Comparison of ENCODE assay signal across 17 cellular contexts in genomic region chr16:30930160-30930571, GRCh38. TPM values are rescaled to one million over a fixed set of nuclear protein-coding genes. Genes with fewer than 3 reads are reported as not detected.
DNase-seq lines count a peak whose midpoint lies in the region; ATAC-seq, FAIRE-seq and TF ChIP-seq lines count a peak whose summit lies in the region.
"Had no signal": no experiment of that assay in that cellular context is flagged by ENCODE, and none has a peak within 500 bp of the region (broad histone marks: within the 10 kb centered on the region; RNA-seq: fewer than 3 reads in every experiment).

No MANE protein-coding gene starts in this region.

- in situ Hi-C loops in HepG2 (cut with HindIII; ENCODE audit: extremely low pct_ligation_motif_present, low pct_unique_long_range_greater_than_20kb): no loop called here

- no peaks in the 10 kb centered on the region for H3K79me2 ChIP-seq in HepG2 (ENCODE audit: insufficient read depth, low read length)

- ATAC-seq in Right ventricle myocardium inferior (no peak), left cardiac atrium (no peak), HepG2 (no peak), right lobe of liver (no peak), right cardiac atrium (no peak), HG03097 (IDR thresholded peaks at IDR 0.05; ENCODE audit: low FRiP score, unreplicated experiment) (no peak)

- no peak overlapping the region for H3K4me3 ChIP-seq in HepG2 (replicated peaks in 1 of 3; ENCODE audit: insufficient read depth in 1 of 3, low read depth in 2 of 3, low read length in 3 of 3)
- no peak overlapping the region for H3K4me3 ChIP-seq in right lobe of liver
- no peak overlapping the region for H3K4me3 ChIP-seq in right cardiac atrium (ENCODE audit: low read length)
- H3K4me3 ChIP-seq: HAP-1 had no signal

- H3K36me3 ChIP-seq in HepG2 (replicated peaks in 1 of 2; ENCODE audit: control insufficient read depth in 1 of 2, insufficient read depth in 2 of 2, low read length in 2 of 2) (peaks cover 11 to 25% of the 10 kb centered on the region in 2 experiments), right lobe of liver (no peaks in the 10 kb centered on the region)

- TF ChIP-seq RAD21 in HepG2 (CRISPR knock-in tag; IDR thresholded peaks at IDR 0.05): no peak

- H3K9me3 ChIP-seq in HepG2 (ENCODE audit: low read length) (no peaks in the 10 kb centered on the region), right lobe of liver (no peaks in the 10 kb centered on the region), right cardiac atrium (ENCODE audit: control insufficient read depth, low read length) (no peaks in the 10 kb centered on the region)
- H3K9me3 ChIP-seq: Caco-2, HAP-1 had no signal

- CTCF ChIA-PET in HepG2 (lab: Yijun Ruan, JAX; ENCODE audit: low intra/inter-chr PET ratio, low total read pairs): no interaction called here

- TF ChIP-seq EP300 in HepG2 (IDR thresholded peaks at IDR 0.05; ENCODE audit: low read depth in 2 of 2, low read length in 2 of 2) (no peak), HepG2 (CRISPR knock-in tag; IDR thresholded peaks at IDR 0.05; ENCODE audit: borderline replicate concordance) (no peak)

- no peak overlapping the region for H3K4me2 ChIP-seq in HepG2 (ENCODE audit: low read depth, low read length)

- H3K27me3 ChIP-seq in HepG2 (ENCODE audit: control insufficient read depth in 1 of 2, insufficient read depth in 2 of 2, low read length in 2 of 2) (no peaks in the 10 kb centered on the region), right lobe of liver (no peaks in the 10 kb centered on the region), right cardiac atrium (ENCODE audit: control insufficient read depth, insufficient read depth) (no peaks in the 10 kb centered on the region)

- H3K9ac ChIP-seq in HepG2 (ENCODE audit: insufficient read depth, low read depth, low read length): no peak overlapping the region

- no peak for FAIRE-seq in HepG2 (lab: Jason Lieb, UNC)
- FAIRE-seq: GM12892, GM19239, HTR-8/SVneo had no signal

- TF ChIP-seq POLR2A in HepG2 (IDR thresholded peaks at IDR 0.05; ENCODE audit: insufficient read depth in 1 of 2, low read depth in 2 of 2, low read length in 2 of 2): no peak
- TF ChIP-seq POLR2A in right lobe of liver (IDR thresholded peaks at IDR 0.05): no peak

- POLR2A ChIA-PET in HepG2 (lab: Yijun Ruan, JAX): no interaction called here

- no peak overlapping the region for H3K27ac ChIP-seq in HepG2 (ENCODE audit: extremely low read length, insufficient read depth, low read length)
- H3K27ac ChIP-seq in right lobe of liver: no peak overlapping the region
- H3K27ac ChIP-seq in right cardiac atrium (ENCODE audit: low read length): no peak overlapping the region
- H3K27ac ChIP-seq: 22Rv1 had no signal

- 98% methylated on average over 12 of the region's 35 CpGs for WGBS in HepG2 (ENCODE audit: low lambda C conversion rate)
- WGBS in right lobe of liver (ENCODE audit: insufficient coverage, low coverage, low lambda C conversion rate, missing lambda C conversion rate): no CpG with 5 or more reads among the region's 35 CpGs
- 91% methylated on average over 35 of the region's 35 CpGs for WGBS in right cardiac atrium

- intact Hi-C loops in Right ventricle myocardium inferior (cut with DNase I) (no loop called here), left cardiac atrium (cut with DNase I) (no loop called here), HepG2 (cut with micrococcal nuclease; ENCODE audit: unreplicated experiment) (no loop called here), right lobe of liver (cut with DNase I) (no loop called here), right cardiac atrium (cut with DNase I) (no loop called here)

- no peak overlapping the region for H2AFZ ChIP-seq in HepG2 (ENCODE audit: low read length)

- no peaks in the 10 kb centered on the region for H4K20me1 ChIP-seq in HepG2 (ENCODE audit: insufficient read depth, low read length)

- TF ChIP-seq CTCF in HepG2 (CRISPR knock-in tag; IDR thresholded peaks at IDR 0.05): no peak
- TF ChIP-seq CTCF in right lobe of liver (IDR thresholded peaks at IDR 0.05): no peak

- DNase-seq in Right ventricle myocardium inferior (ENCODE audit: missing footprints): peak; percentile 66
- DNase-seq in left cardiac atrium: no peak
- DNase-seq in HepG2 (ENCODE audit: low spot score): no peak
- no peak for DNase-seq in right lobe of liver
- peak in 2 of 3 donors; percentile 60 to 68 for DNase-seq in right cardiac atrium
- DNase-seq in inferior parietal cortex (ENCODE audit: extremely low spot score): no peak
- DNase-seq: Caco-2; CD8-positive, alpha-beta memory T cell; DND-41; GDM1; GOT3 had no signal

- no TSS peak for BruUV-seq in HepG2 (replicated peaks; lab: Mats Ljungman, UMichigan)

- H3K4me1 ChIP-seq in HepG2 (ENCODE audit: insufficient read depth, low read length) (peaks cover 7% of the 10 kb centered on the region; the same call in 1 of the 2 replicates), right lobe of liver (no peaks in the 10 kb centered on the region), right cardiac atrium (ENCODE audit: control insufficient read depth, insufficient read depth, low read length) (no peaks in the 10 kb centered on the region)
- H3K4me1 ChIP-seq: Caco-2, HAP-1 had no signal

RNA-seq across cellular contexts. Expression of gene FBXL19, which starts 6.8 kb away (rescaled TPM):
- total RNA-seq in Right ventricle myocardium inferior: 6.3 TPM
- total RNA-seq in left cardiac atrium: 10 to 100 TPM in 1 of 2 donors, 1 to 10 TPM in 1; 6.4 to 10.1 TPM
- 7.4 and 13.7 TPM in 2 replicates for total RNA-seq in HepG2 (2016; rRNA removed; fragmentation: Illumina TruSeq; extraction: Trizol)
- 0.88 and 1.0 TPM in 2 replicates for total RNA-seq in HepG2 (2016; cell fraction: cytosol; rRNA removed; fragmentation: Illumina TruSeq; extraction: Trizol; ENCODE audit: low read depth)
- 7.5 and 14.8 TPM in 2 replicates for total RNA-seq in HepG2 (2016; cell fraction: insoluble cytoplasmic fraction; rRNA removed; fragmentation: Illumina TruSeq; extraction: Trizol)
- total RNA-seq in HepG2 (2016; cell fraction: membrane; rRNA removed; fragmentation: Illumina TruSeq; extraction: Trizol): 3.5 and 3.7 TPM in 2 replicates
- total RNA-seq in HepG2 (2016; cell fraction: nucleus; rRNA removed; fragmentation: Illumina TruSeq; extraction: Trizol): 7.2 and 8.5 TPM in 2 replicates
- polyA plus RNA-seq in HepG2 (2011; rRNA removed): 6.0 and 10.1 TPM in 2 replicates
- 4.8 and 8.3 TPM in 2 replicates for polyA plus RNA-seq in HepG2 (2011; cell fraction: cytosol; rRNA removed)
- polyA plus RNA-seq in HepG2 (2011; cell fraction: nucleus; rRNA removed): 32.6 and 42.1 TPM in 2 replicates
- 6.0 and 7.5 TPM in 2 replicates for polyA plus RNA-seq in HepG2 (2012)
- polyA plus RNA-seq in HepG2 (2016; cell fraction: cytosol; fragmentation: Illumina TruSeq; extraction: Trizol; ENCODE audit: low read depth): 0.59 and 0.62 TPM in 2 replicates
- polyA plus RNA-seq in HepG2 (2016; cell fraction: insoluble cytoplasmic fraction; fragmentation: Illumina TruSeq; extraction: Trizol; ENCODE audit: low read depth): 8.3 and 8.7 TPM in 2 replicates
- polyA plus RNA-seq in HepG2 (2016; cell fraction: membrane; fragmentation: Illumina TruSeq; extraction: Trizol; ENCODE audit: low read depth): 2.0 and 2.5 TPM in 2 replicates
- polyA plus RNA-seq in HepG2 (2016; cell fraction: nucleus; fragmentation: Illumina TruSeq; extraction: Trizol; ENCODE audit: insufficient read depth, low read depth): 18.4 and 19.3 TPM in 2 replicates
- 9.2 and 19.5 TPM in 2 replicates for polyA minus RNA-seq in HepG2 (2011; rRNA and poly(A)+ RNA removed; ENCODE audit: low replicate concordance)
- 8.9 and 9.6 TPM in 2 replicates for polyA minus RNA-seq in HepG2 (2011; cell fraction: cytosol; rRNA and poly(A)+ RNA removed)
- 6.3 and 7.0 TPM in 2 replicates for polyA minus RNA-seq in HepG2 (2011; cell fraction: nucleus; rRNA and poly(A)+ RNA removed)
- 1 to 10 TPM; 2.8 to 8.0 (median 3.4) TPM for total RNA-seq in right lobe of liver
- total RNA-seq in right cardiac atrium: 1 to 10 TPM; 5.1 to 8.4 (median 6.6) TPM
- 8.3 TPM for polyA plus RNA-seq in right cardiac atrium

RNA-seq across cellular contexts. Expression of gene ORAI3, which starts 18.7 kb away (rescaled TPM):
- 11.4 TPM for total RNA-seq in Right ventricle myocardium inferior
- total RNA-seq in left cardiac atrium: 10 to 100 TPM in 1 of 2 donors, 1 to 10 TPM in 1; 8.8 to 14.2 TPM
- total RNA-seq in HepG2 (2016; rRNA removed; fragmentation: Illumina TruSeq; extraction: Trizol): 6.3 and 11.4 TPM in 2 replicates
- 3.1 and 3.3 TPM in 2 replicates for total RNA-seq in HepG2 (2016; cell fraction: cytosol; rRNA removed; fragmentation: Illumina TruSeq; extraction: Trizol; ENCODE audit: low read depth)
- total RNA-seq in HepG2 (2016; cell fraction: insoluble cytoplasmic fraction; rRNA removed; fragmentation: Illumina TruSeq; extraction: Trizol): 6.8 and 11.0 TPM in 2 replicates
- 6.6 and 6.9 TPM in 2 replicates for total RNA-seq in HepG2 (2016; cell fraction: membrane; rRNA removed; fragmentation: Illumina TruSeq; extraction: Trizol)
- total RNA-seq in HepG2 (2016; cell fraction: nucleus; rRNA removed; fragmentation: Illumina TruSeq; extraction: Trizol): 9.5 and 9.8 TPM in 2 replicates
- 32.0 and 41.3 TPM in 2 replicates for polyA plus RNA-seq in HepG2 (2011; rRNA removed)
- 40.6 and 43.1 TPM in 2 replicates for polyA plus RNA-seq in HepG2 (2011; cell fraction: cytosol; rRNA removed)
- 24.2 and 26.2 TPM in 2 replicates for polyA plus RNA-seq in HepG2 (2011; cell fraction: nucleus; rRNA removed)
- 8.4 and 8.8 TPM in 2 replicates for polyA plus RNA-seq in HepG2 (2012)
- 2.0 and 3.1 TPM in 2 replicates for polyA plus RNA-seq in HepG2 (2016; cell fraction: cytosol; fragmentation: Illumina TruSeq; extraction: Trizol; ENCODE audit: low read depth)
- polyA plus RNA-seq in HepG2 (2016; cell fraction: insoluble cytoplasmic fraction; fragmentation: Illumina TruSeq; extraction: Trizol; ENCODE audit: low read depth): 6.2 and 7.6 TPM in 2 replicates
- polyA plus RNA-seq in HepG2 (2016; cell fraction: membrane; fragmentation: Illumina TruSeq; extraction: Trizol; ENCODE audit: low read depth): 4.8 and 5.1 TPM in 2 replicates
- polyA plus RNA-seq in HepG2 (2016; cell fraction: nucleus; fragmentation: Illumina TruSeq; extraction: Trizol; ENCODE audit: insufficient read depth, low read depth): 14.8 and 15.7 TPM in 2 replicates
- polyA minus RNA-seq in HepG2 (2011; rRNA and poly(A)+ RNA removed; ENCODE audit: low replicate concordance): 9.3 and 112 TPM in 2 replicates
- 19.9 and 21.3 TPM in 2 replicates for polyA minus RNA-seq in HepG2 (2011; cell fraction: cytosol; rRNA and poly(A)+ RNA removed)
- polyA minus RNA-seq in HepG2 (2011; cell fraction: nucleus; rRNA and poly(A)+ RNA removed): 9.7 and 16.2 TPM in 2 replicates
- 10 to 100 TPM; 27.7 to 56.6 (median 31.6) TPM for total RNA-seq in right lobe of liver
- 10 to 100 TPM; 11.8 to 14.6 (median 13.3) TPM for total RNA-seq in right cardiac atrium
- polyA plus RNA-seq in right cardiac atrium: 15.5 TPM

RNA-seq across cellular contexts. Expression of gene SETD1A, which starts 27.4 kb away (rescaled TPM):
- 9.4 TPM for total RNA-seq in Right ventricle myocardium inferior
- total RNA-seq in left cardiac atrium: 10 to 100 TPM in 1 of 2 donors, 1 to 10 TPM in 1; 9.2 to 10.9 TPM
- 3.6 and 5.6 TPM in 2 replicates for total RNA-seq in HepG2 (2016; rRNA removed; fragmentation: Illumina TruSeq; extraction: Trizol)
- total RNA-seq in HepG2 (2016; cell fraction: cytosol; rRNA removed; fragmentation: Illumina TruSeq; extraction: Trizol; ENCODE audit: low read depth): 7.1 and 10.5 TPM in 2 replicates
- total RNA-seq in HepG2 (2016; cell fraction: insoluble cytoplasmic fraction; rRNA removed; fragmentation: Illumina TruSeq; extraction: Trizol): 3.1 and 5.4 TPM in 2 replicates
- total RNA-seq in HepG2 (2016; cell fraction: membrane; rRNA removed; fragmentation: Illumina TruSeq; extraction: Trizol): 4.3 and 6.1 TPM in 2 replicates
- 6.3 and 8.6 TPM in 2 replicates for total RNA-seq in HepG2 (2016; cell fraction: nucleus; rRNA removed; fragmentation: Illumina TruSeq; extraction: Trizol)
- 3.2 and 3.8 TPM in 2 replicates for polyA plus RNA-seq in HepG2 (2011; rRNA removed)
- 1.6 and 2.0 TPM in 2 replicates for polyA plus RNA-seq in HepG2 (2011; cell fraction: cytosol; rRNA removed)
- 23.9 and 35.1 TPM in 2 replicates for polyA plus RNA-seq in HepG2 (2011; cell fraction: nucleus; rRNA removed)
- polyA plus RNA-seq in HepG2 (2012): 15.4 and 28.2 TPM in 2 replicates
- 0.57 and 1.4 TPM in 2 replicates for polyA plus RNA-seq in HepG2 (2016; cell fraction: cytosol; fragmentation: Illumina TruSeq; extraction: Trizol; ENCODE audit: low read depth)
- 10.9 and 15.4 TPM in 2 replicates for polyA plus RNA-seq in HepG2 (2016; cell fraction: insoluble cytoplasmic fraction; fragmentation: Illumina TruSeq; extraction: Trizol; ENCODE audit: low read depth)
- 2.9 and 3.9 TPM in 2 replicates for polyA plus RNA-seq in HepG2 (2016; cell fraction: membrane; fragmentation: Illumina TruSeq; extraction: Trizol; ENCODE audit: low read depth)
- polyA plus RNA-seq in HepG2 (2016; cell fraction: nucleus; fragmentation: Illumina TruSeq; extraction: Trizol; ENCODE audit: insufficient read depth, low read depth): 43.7 and 55.5 TPM in 2 replicates
- 5.5 and 8.7 TPM in 2 replicates for polyA minus RNA-seq in HepG2 (2011; rRNA and poly(A)+ RNA removed; ENCODE audit: low replicate concordance)
- polyA minus RNA-seq in HepG2 (2011; cell fraction: cytosol; rRNA and poly(A)+ RNA removed): 2.8 and 3.1 TPM in 2 replicates
- polyA minus RNA-seq in HepG2 (2011; cell fraction: nucleus; rRNA and poly(A)+ RNA removed): 7.0 and 11.2 TPM in 2 replicates
- total RNA-seq in right lobe of liver: 1 to 10 TPM; 3.7 to 7.4 (median 6.9) TPM
- total RNA-seq in right cardiac atrium: 10 to 100 TPM in 3 of 4 donors, 1 to 10 TPM in 1; 9.7 to 11.6 (median 10.2) TPM
- polyA plus RNA-seq in right cardiac atrium: 9.6 TPM

RNA-seq across cellular contexts. Expression of gene CTF1, which starts 33.8 kb away (rescaled TPM):
- 8.7 TPM for total RNA-seq in Right ventricle myocardium inferior
- 1 to 10 TPM; 6.8 to 7.3 TPM for total RNA-seq in left cardiac atrium
- 0.11 and 0.13 TPM in 2 replicates for total RNA-seq in HepG2 (2016; rRNA removed; fragmentation: Illumina TruSeq; extraction: Trizol)
- total RNA-seq in HepG2 (2016; cell fraction: cytosol; rRNA removed; fragmentation: Illumina TruSeq; extraction: Trizol; ENCODE audit: low read depth): 0.18 and 0.20 TPM in 2 replicates
- total RNA-seq in HepG2 (2016; cell fraction: insoluble cytoplasmic fraction; rRNA removed; fragmentation: Illumina TruSeq; extraction: Trizol): 0.19 TPM in 1 of 2 replicates, not detected in the other
- 0.19 and 0.31 TPM in 2 replicates for total RNA-seq in HepG2 (2016; cell fraction: membrane; rRNA removed; fragmentation: Illumina TruSeq; extraction: Trizol)
- not detected in 2 replicates for total RNA-seq in HepG2 (2016; cell fraction: nucleus; rRNA removed; fragmentation: Illumina TruSeq; extraction: Trizol)
- 1.8 and 2.6 TPM in 2 replicates for polyA plus RNA-seq in HepG2 (2011; rRNA removed)
- polyA plus RNA-seq in HepG2 (2011; cell fraction: cytosol; rRNA removed): 1.5 and 1.6 TPM in 2 replicates
- 1.7 and 2.3 TPM in 2 replicates for polyA plus RNA-seq in HepG2 (2011; cell fraction: nucleus; rRNA removed)
- polyA plus RNA-seq in HepG2 (2012): 0.57 and 0.99 TPM in 2 replicates
- polyA plus RNA-seq in HepG2 (2016; cell fraction: cytosol; fragmentation: Illumina TruSeq; extraction: Trizol; ENCODE audit: low read depth): 0.20 and 0.23 TPM in 2 replicates
- polyA plus RNA-seq in HepG2 (2016; cell fraction: insoluble cytoplasmic fraction; fragmentation: Illumina TruSeq; extraction: Trizol; ENCODE audit: low read depth): 0.44 and 0.81 TPM in 2 replicates
- 0.44 and 0.47 TPM in 2 replicates for polyA plus RNA-seq in HepG2 (2016; cell fraction: membrane; fragmentation: Illumina TruSeq; extraction: Trizol; ENCODE audit: low read depth)
- 0.28 and 0.49 TPM in 2 replicates for polyA plus RNA-seq in HepG2 (2016; cell fraction: nucleus; fragmentation: Illumina TruSeq; extraction: Trizol; ENCODE audit: insufficient read depth, low read depth)
- polyA minus RNA-seq in HepG2 (2011; rRNA and poly(A)+ RNA removed; ENCODE audit: low replicate concordance): 0.94 and 3.5 TPM in 2 replicates
- 0.49 and 0.97 TPM in 2 replicates for polyA minus RNA-seq in HepG2 (2011; cell fraction: cytosol; rRNA and poly(A)+ RNA removed)
- polyA minus RNA-seq in HepG2 (2011; cell fraction: nucleus; rRNA and poly(A)+ RNA removed): 0.25 and 0.77 TPM in 2 replicates
- under 1 TPM in 4 of 6 experiments, not detected in 2; 0.13 to 0.74 (median 0.43) TPM for total RNA-seq in right lobe of liver
- 1 to 10 TPM; 7.4 to 9.8 (median 9.1) TPM for total RNA-seq in right cardiac atrium
- polyA plus RNA-seq in right cardiac atrium: 13.1 TPM
- polyA plus RNA-seq: CD8-positive, alpha-beta memory T cell had no signal

RNA-seq across cellular contexts. Expression of gene BCL7C, which starts 36.3 kb away (rescaled TPM):
- total RNA-seq in Right ventricle myocardium inferior (32.2 TPM), left cardiac atrium (10 to 100 TPM; 20.9 to 27.9 TPM), HepG2 (2016; rRNA removed; fragmentation: Illumina TruSeq; extraction: Trizol) (20.6 and 33.8 TPM in 2 replicates), right lobe of liver (10 to 100 TPM in 2 of 6 experiments, 1 to 10 TPM in 4; 5.9 to 14.3 (median 7.9) TPM), right cardiac atrium (10 to 100 TPM; 20.6 to 31.7 (median 26.3) TPM)
- total RNA-seq in HepG2 (2016; cell fraction: cytosol; rRNA removed; fragmentation: Illumina TruSeq; extraction: Trizol; ENCODE audit: low read depth): 194 and 197 TPM in 2 replicates
- 22.9 and 35.1 TPM in 2 replicates for total RNA-seq in HepG2 (2016; cell fraction: insoluble cytoplasmic fraction; rRNA removed; fragmentation: Illumina TruSeq; extraction: Trizol)
- 119 and 127 TPM in 2 replicates for total RNA-seq in HepG2 (2016; cell fraction: membrane; rRNA removed; fragmentation: Illumina TruSeq; extraction: Trizol)
- 13.0 and 13.8 TPM in 2 replicates for total RNA-seq in HepG2 (2016; cell fraction: nucleus; rRNA removed; fragmentation: Illumina TruSeq; extraction: Trizol)
- polyA plus RNA-seq in HepG2 (2011; rRNA removed) (17.3 and 17.7 TPM in 2 replicates), right cardiac atrium (29.5 TPM)
- polyA plus RNA-seq in HepG2 (2011; cell fraction: cytosol; rRNA removed): 16.6 and 23.0 TPM in 2 replicates
- polyA plus RNA-seq in HepG2 (2011; cell fraction: nucleus; rRNA removed): 6.8 and 7.6 TPM in 2 replicates
- polyA plus RNA-seq in HepG2 (2012): 9.5 and 11.7 TPM in 2 replicates
- polyA plus RNA-seq in HepG2 (2016; cell fraction: cytosol; fragmentation: Illumina TruSeq; extraction: Trizol; ENCODE audit: low read depth): 217 TPM in 2 replicates
- 24.4 and 25.8 TPM in 2 replicates for polyA plus RNA-seq in HepG2 (2016; cell fraction: insoluble cytoplasmic fraction; fragmentation: Illumina TruSeq; extraction: Trizol; ENCODE audit: low read depth)
- polyA plus RNA-seq in HepG2 (2016; cell fraction: membrane; fragmentation: Illumina TruSeq; extraction: Trizol; ENCODE audit: low read depth): 119 and 124 TPM in 2 replicates
- 23.8 and 25.6 TPM in 2 replicates for polyA plus RNA-seq in HepG2 (2016; cell fraction: nucleus; fragmentation: Illumina TruSeq; extraction: Trizol; ENCODE audit: insufficient read depth, low read depth)
- polyA minus RNA-seq in HepG2 (2011; rRNA and poly(A)+ RNA removed; ENCODE audit: low replicate concordance): 4.2 and 4.3 TPM in 2 replicates
- polyA minus RNA-seq in HepG2 (2011; cell fraction: cytosol; rRNA and poly(A)+ RNA removed): 5.2 and 7.2 TPM in 2 replicates
- polyA minus RNA-seq in HepG2 (2011; cell fraction: nucleus; rRNA and poly(A)+ RNA removed): 3.6 and 3.9 TPM in 2 replicates

Comparison
In these comparisons a context has a peak if more than half of its experiments do, and no peak if none do; other contexts are left out.
1. DNase-seq: peak in Right ventricle myocardium inferior (single experiment) and right cardiac atrium (2 of 3); none in left cardiac atrium (single experiment), HepG2 (single experiment), right lobe of liver (0 of 3) and inferior parietal cortex (single experiment).